In the genomic region with DNA sequence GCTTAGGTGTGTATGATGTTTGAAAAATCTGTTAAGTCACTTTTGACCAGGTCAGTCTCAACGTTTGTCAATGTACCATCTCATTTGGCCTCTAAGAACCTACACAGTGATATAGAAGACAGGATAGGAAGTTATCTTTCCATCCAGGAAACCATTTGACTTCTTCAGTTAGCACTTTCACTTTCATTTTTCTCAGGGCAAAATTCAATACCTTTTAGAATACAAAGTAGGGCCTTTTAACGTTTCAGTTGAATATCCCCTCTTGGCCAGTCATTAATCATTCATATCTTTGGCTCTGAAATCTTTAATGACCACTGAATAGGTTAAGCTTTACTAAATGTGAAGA, we compare ENCODE assay signal across 8 cellular contexts.
A peak's percentile ranks its signal among the peaks of the same experiment; 100 is the strongest.
DNase-seq lines count a peak whose midpoint lies in the region; FAIRE-seq and TF ChIP-seq lines count a peak whose summit lies in the region.

No MANE protein-coding gene starts in this region.

- no peaks in the 10 kb centered on the region for H3K36me3 ChIP-seq in SK-N-MC (ENCODE audit: insufficient read depth, low read length)
- H3K36me3 ChIP-seq in subcutaneous abdominal adipose tissue (ENCODE audit: control insufficient read depth in 5 of 5, insufficient read depth in 5 of 5, low read length in 5 of 5) = no peaks in the 10 kb centered on the region

- H3K4me3 ChIP-seq in SK-N-MC = peak overlapping the region; percentile 5; the same call in 1 of the 2 replicates
- H3K4me3 ChIP-seq in subcutaneous abdominal adipose tissue (ENCODE audit: low read depth in 1 of 5, low read length in 5 of 5) = peak overlapping the region in 3 of 5 donors; percentile 12 to 35 (median 35)

- no peak for FAIRE-seq in urothelium cell line (lab: Jason Lieb, UNC)

- H3K27ac Mint-ChIP-seq in activated naive CD4-positive, alpha-beta T cell treated with anti-CD3 and anti-CD28 coated beads, Interleukin-2, amount 10 ng/mL, durations not matched to agents 7 days and 5 days = peak overlapping the region; percentile 84

- DNase-seq in activated naive CD4-positive, alpha-beta T cell treated with anti-CD3 and anti-CD28 coated beads, Interleukin-2, amount 10 ng/mL, durations not matched to agents 7 days and 5 days = no peak
- no peak for DNase-seq in activated naive CD4-positive, alpha-beta T cell treated with Interleukin-2 at 50 U/mL for 16 hours
- DNase-seq in SK-N-MC (ENCODE audit: low read depth, low spot score) = no peak
- peak; percentile 23 for DNase-seq in fibroblast of peridontal ligament (ENCODE audit: extremely low read depth)
- no peak for DNase-seq in NOMO-1 treated with DMSO at 0.1 percent for 48 hours (lab: John Stamatoyannopoulos, UW; ENCODE audit: unreplicated experiment)
- no peak for DNase-seq in urothelium cell line (ENCODE audit: low spot score)
- DNase-seq in HEK293T (ENCODE audit: extremely low spot score) = no peak

- H3K9me3 ChIP-seq in SK-N-MC (ENCODE audit: low read depth, low read length) (no peaks in the 10 kb centered on the region), subcutaneous abdominal adipose tissue (ENCODE audit: control insufficient read depth in 5 of 5, low read length in 5 of 5) (no peaks in the 10 kb centered on the region)

- H3K27ac ChIP-seq in SK-N-MC = no peak overlapping the region
- no peak overlapping the region for H3K27ac ChIP-seq in subcutaneous abdominal adipose tissue (ENCODE audit: low read depth, low read length)

- peaks cover 21% of the 10 kb centered on the region for H3K36me3 Mint-ChIP-seq in activated naive CD4-positive, alpha-beta T cell treated with anti-CD3 and anti-CD28 coated beads, Interleukin-2, amount 10 ng/mL, durations not matched to agents 7 days and 5 days

- peaks cover 20% of the 10 kb centered on the region for H3K4me1 Mint-ChIP-seq in activated naive CD4-positive, alpha-beta T cell treated with anti-CD3 and anti-CD28 coated beads, Interleukin-2, amount 10 ng/mL, durations not matched to agents 7 days and 5 days

- peaks cover 12% of the 10 kb centered on the region for H3K27me3 Mint-ChIP-seq in activated naive CD4-positive, alpha-beta T cell treated with anti-CD3 and anti-CD28 coated beads, Interleukin-2, amount 10 ng/mL, durations not matched to agents 7 days and 5 days

- POLR2A ChIA-PET in HEK293T (lab: Yijun Ruan, JAX) = no interaction called here

- H3K27me3 ChIP-seq in subcutaneous abdominal adipose tissue (ENCODE audit: control insufficient read depth in 5 of 5, insufficient read depth in 4 of 5, low read length in 5 of 5) = no peaks in the 10 kb centered on the region

- peaks cover 0 to 6% (median 3%) of the 10 kb centered on the region in 5 donors for H3K4me1 ChIP-seq in subcutaneous abdominal adipose tissue (ENCODE audit: control insufficient read depth in 5 of 5, insufficient read depth in 5 of 5, low read length in 5 of 5)

- CTCF ChIA-PET in activated naive CD4-positive, alpha-beta T cell treated with anti-CD3 and anti-CD28 coated beads, Interleukin-2, amount 10 ng/mL, durations not matched to agents 7 days and 5 days (lab: Charles Lee) = no interaction called here
- CTCF ChIA-PET in HEK293T (lab: Yijun Ruan, JAX) = no interaction called here

- H3K4me3 Mint-ChIP-seq in activated naive CD4-positive, alpha-beta T cell treated with anti-CD3 and anti-CD28 coated beads, Interleukin-2, amount 10 ng/mL, durations not matched to agents 7 days and 5 days = peak overlapping the region; percentile 36

- H3K9ac ChIP-seq in SK-N-MC (ENCODE audit: insufficient read length) = no peak overlapping the region
- no peak overlapping the region for H3K9ac ChIP-seq in subcutaneous abdominal adipose tissue (ENCODE audit: low read length in 5 of 5)

- H3K9me3 Mint-ChIP-seq in activated naive CD4-positive, alpha-beta T cell treated with anti-CD3 and anti-CD28 coated beads, Interleukin-2, amount 10 ng/mL, durations not matched to agents 7 days and 5 days = peaks cover 16% of the 10 kb centered on the region

TF ChIP-seq in HEK293T, 16 proteins besides CTCF, POLR2A, EP300 and RAD21:
- TF ChIP-seq, protein P1, sequence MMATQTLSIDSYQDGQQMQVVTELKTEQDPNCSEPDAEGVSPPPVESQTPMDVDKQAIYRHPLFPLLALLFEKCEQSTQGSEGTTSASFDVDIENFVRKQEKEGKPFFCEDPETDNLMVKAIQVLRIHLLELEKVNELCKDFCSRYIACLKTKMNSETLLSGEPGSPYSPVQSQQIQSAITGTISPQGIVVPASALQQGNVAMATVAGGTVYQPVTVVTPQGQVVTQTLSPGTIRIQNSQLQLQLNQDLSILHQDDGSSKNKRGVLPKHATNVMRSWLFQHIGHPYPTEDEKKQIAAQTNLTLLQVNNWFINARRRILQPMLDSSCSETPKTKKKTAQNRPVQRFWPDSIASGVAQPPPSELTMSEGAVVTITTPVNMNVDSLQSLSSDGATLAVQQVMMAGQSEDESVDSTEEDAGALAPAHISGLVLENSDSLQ (IDR thresholded peaks at IDR 0.05) = no peak
- TF ChIP-seq SUZ12 (IDR thresholded peaks at IDR 0.05) (no peak), FOXK2 (IDR thresholded peaks at IDR 0.05) (no peak), L3MBTL2 (conservative IDR thresholded peaks at IDR 0.05) (no peak), HDGF (IDR thresholded peaks at IDR 0.05; ENCODE audit: borderline replicate concordance) (no peak), BHLHE40 (IDR thresholded peaks at IDR 0.05; ENCODE audit: borderline replicate concordance) (no peak), FOXM1 (IDR thresholded peaks at IDR 0.05; ENCODE audit: borderline replicate concordance) (no peak), ELF4 (IDR thresholded peaks at IDR 0.05) (no peak), NFRKB (IDR thresholded peaks at IDR 0.05) (no peak), ARNT (IDR thresholded peaks at IDR 0.05) (no peak), FOXA1 (IDR thresholded peaks at IDR 0.05) (no peak), CTBP1 (IDR thresholded peaks at IDR 0.05; ENCODE audit: borderline replicate concordance) (no peak), TARDBP (IDR thresholded peaks at IDR 0.05) (no peak), SP1 (IDR thresholded peaks at IDR 0.05) (no peak), LEF1 (IDR thresholded peaks at IDR 0.05; ENCODE audit: borderline replicate concordance) (no peak), ZNF384 (IDR thresholded peaks at IDR 0.05) (no peak)
